In genomic region chr12:16807731-16808130, GRCh38 we compare ENCODE assay signal across 1 cellular context.
TF ChIP-seq lines count a peak whose summit lies in the region.

No MANE protein-coding gene starts in this region.

TF ChIP-seq in K562, 482 proteins besides CTCF, POLR2A, EP300 and RAD21 (continued from another document):
- TF ChIP-seq MAFF (IDR thresholded peaks at IDR 0.05; ENCODE audit: low read length), result peak; percentile 51
